10 cellular contexts compared by ENCODE assay signal in the genomic region with DNA sequence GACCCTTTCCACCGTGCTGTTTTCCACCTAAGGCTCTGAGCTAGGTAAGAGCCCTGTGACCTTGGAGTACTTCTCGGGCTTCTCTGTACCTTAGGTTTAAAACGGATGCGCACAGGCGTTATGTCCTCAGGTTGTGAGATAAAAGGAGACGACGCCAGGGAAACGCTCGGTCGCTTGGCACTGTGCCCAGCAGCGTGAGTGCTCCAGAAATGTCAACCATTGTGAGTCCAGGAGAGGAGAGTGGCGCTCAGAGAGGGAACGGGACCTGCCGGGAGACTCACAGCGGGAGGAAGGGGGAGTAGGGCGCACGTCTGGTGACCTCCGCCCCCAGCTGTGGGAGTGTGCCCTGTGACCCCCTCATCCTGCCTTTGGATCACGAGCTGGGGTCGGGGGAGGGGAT. TPM values are rescaled to one million over a fixed set of nuclear protein-coding genes. Genes with fewer than 3 reads are reported as not detected.
DNase-seq lines count a peak whose midpoint lies in the region; ATAC-seq and TF ChIP-seq lines count a peak whose summit lies in the region.
"Had no signal": no experiment of that assay in that cellular context is flagged by ENCODE, and none has a peak within 500 bp of the region (broad histone marks: within the 10 kb centered on the region; RNA-seq: fewer than 3 reads in every experiment).

No MANE protein-coding gene starts in this region.

- H3K9me3 ChIP-seq in HCT116 (ENCODE audit: control insufficient read depth in 1 of 2, insufficient read depth in 1 of 2, low read depth in 1 of 2, low read length in 2 of 2) (no peaks in the 10 kb centered on the region), left lung (peaks cover 0 to 12% of the 10 kb centered on the region in 2 donors)

- peaks cover 36% of the 10 kb centered on the region for H3K27me3 Mint-ChIP-seq in progenitor cell of endocrine pancreas
- peaks cover 3 to 15% (median 13%) of the 10 kb centered on the region in 3 donors for H3K27me3 Mint-ChIP-seq in immature natural killer cell (ENCODE audit: low read depth in 3 of 3)

- TF ChIP-seq RAD21 in HCT116 (IDR thresholded peaks at IDR 0.05; ENCODE audit: low read depth), result no peak

- no peak for TF ChIP-seq POLR2A in HCT116 (IDR thresholded peaks at IDR 0.05; ENCODE audit: borderline replicate concordance, extremely low read depth, insufficient read depth, insufficient read length)

- H3K27me3 ChIP-seq in HCT116 (ENCODE audit: insufficient read depth, low read length), result no peaks in the 10 kb centered on the region
- peaks cover 27 to 68% of the 10 kb centered on the region in 2 donors for H3K27me3 ChIP-seq in left lung

- H3K36me3 Mint-ChIP-seq in progenitor cell of endocrine pancreas (ENCODE audit: insufficient read depth), result peaks cover 1% of the 10 kb centered on the region
- H3K36me3 Mint-ChIP-seq in immature natural killer cell, result peaks cover 0 to 5% (median 4%) of the 10 kb centered on the region in 3 donors

- H3K4me3 Mint-ChIP-seq in progenitor cell of endocrine pancreas (ENCODE audit: low read depth) (peak overlapping the region; percentile 79), immature natural killer cell (no peak overlapping the region)
- H3K4me3 Mint-ChIP-seq: activated T-helper 1 cell treated with anti-CD3 and anti-CD28 coated beads, Interleukin-12 subunit alpha, Interleukin-12 subunit beta, Interleukin-2, Interleukin-4 antibody, amounts not matched to agents 30 ng/mL and 10 ng/mL and 1 ng/mL, durations not matched to agents 14 hours and 24 hours and 36 hours had no signal

- TF ChIP-seq CTCF in HCT116 (IDR thresholded peaks at IDR 0.05 in 2 of 3, conservative IDR thresholded peaks at IDR 0.05 in 1 of 3; ENCODE audit: borderline replicate concordance in 1 of 3, insufficient read depth in 1 of 3, low read depth in 2 of 3, low read length in 2 of 3) (no peak), fibroblast of pulmonary artery (IDR thresholded peaks at IDR 0.05; ENCODE audit: low read length, missing control alignments) (no peak), progenitor cell of endocrine pancreas (IDR thresholded peaks at IDR 0.05; ENCODE audit: unreplicated experiment) (no peak), left lung (IDR thresholded peaks at IDR 0.05) (no peak)

- H3K4me2 ChIP-seq in HCT116 (ENCODE audit: low read length), result no peak overlapping the region

- H3K79me2 ChIP-seq in HCT116 (ENCODE audit: insufficient read depth, low read length), result no peaks in the 10 kb centered on the region

- CTCF ChIA-PET in HCT116 (lab: Charles Lee), result no interaction called here

- peaks cover 8% of the 10 kb centered on the region for H3K4me1 Mint-ChIP-seq in progenitor cell of endocrine pancreas (ENCODE audit: low read depth)
- no peaks in the 10 kb centered on the region for H3K4me1 Mint-ChIP-seq in immature natural killer cell

- no TSS peak for BruUV-seq in HCT116 (replicated peaks; lab: Mats Ljungman, UMichigan)

- RAD21 ChIA-PET in HCT116 (lab: Charles Lee; ENCODE audit: low non-redundant PET in 1 of 2, low total read pairs in 2 of 2, uncharacterized antibody in 2 of 2, unreplicated experiment in 2 of 2), result no interaction called here

- H2AFZ ChIP-seq in HCT116 (ENCODE audit: low read depth, low read length, poor library complexity, severe bottlenecking), result no peak overlapping the region

- peaks cover 10% of the 10 kb centered on the region for H3K9me3 Mint-ChIP-seq in progenitor cell of endocrine pancreas (ENCODE audit: low read depth)
- H3K9me3 Mint-ChIP-seq in immature natural killer cell, result peaks cover 0 to 5% (median 1%) of the 10 kb centered on the region in 6 donors

- H3K4me1 ChIP-seq in HCT116 (ENCODE audit: control insufficient read depth in 1 of 2, insufficient read depth in 2 of 2, low read length in 2 of 2) (no peaks in the 10 kb centered on the region), left lung (no peaks in the 10 kb centered on the region)

- H3K4me3 ChIP-seq in HCT116 (replicated peaks in 1 of 2; ENCODE audit: low read depth in 1 of 2, low read length in 2 of 2), result no peak overlapping the region
- no peak overlapping the region for H3K4me3 ChIP-seq in fibroblast of pulmonary artery (replicated peaks; ENCODE audit: low read depth, low read length)
- H3K4me3 ChIP-seq in left lung, result no peak overlapping the region

- POLR2A ChIA-PET in HCT116 (lab: Charles Lee), result no interaction called here

- DNase-seq in HCT116 (ENCODE audit: low read depth, low spot score) (no peak), NCI-H69 (lab: John Stamatoyannopoulos, UW) (peak; percentile 82), fibroblast of pulmonary artery (ENCODE audit: low read depth) (peak; percentile 10), progenitor cell of endocrine pancreas (ENCODE audit: low spot score, unreplicated experiment) (no peak), NCI-H187 treated with DMSO at 0.1 percent for 48 hours (lab: John Stamatoyannopoulos, UW) (no peak), left lung (no peak), immature natural killer cell (no peak)
- DNase-seq: NCI-H187 had no signal

- H3K27ac ChIP-seq in HCT116 (ENCODE audit: low read depth, low read length), result no peak overlapping the region
- no peak overlapping the region for H3K27ac ChIP-seq in left lung

- intact Hi-C loops in HCT116 (cut with micrococcal nuclease), result no loop called here
- intact Hi-C loops in left lung (cut with DNase I), result no loop called here

- peak overlapping the region; percentile 81 for H3K27ac Mint-ChIP-seq in progenitor cell of endocrine pancreas
- no peak overlapping the region for H3K27ac Mint-ChIP-seq in immature natural killer cell
- H3K27ac Mint-ChIP-seq: activated T-helper 1 cell treated with anti-CD3 and anti-CD28 coated beads, Interleukin-12 subunit alpha, Interleukin-12 subunit beta, Interleukin-2, Interleukin-4 antibody, amounts not matched to agents 30 ng/mL and 10 ng/mL and 1 ng/mL, durations not matched to agents 14 hours and 24 hours and 36 hours had no signal

- ATAC-seq in HCT116 (no peak), left lung (no peak)

- H3K36me3 ChIP-seq in HCT116 (ENCODE audit: control insufficient read depth in 1 of 2, insufficient read depth in 2 of 2, low read length in 2 of 2), result no peaks in the 10 kb centered on the region
- no peaks in the 10 kb centered on the region for H3K36me3 ChIP-seq in left lung

- H4K20me1 ChIP-seq in HCT116 (ENCODE audit: insufficient read depth), result no peaks in the 10 kb centered on the region

- H3K9ac ChIP-seq in HCT116 (ENCODE audit: low read length), result no peak overlapping the region

- H3K9me2 ChIP-seq in HCT116 (ENCODE audit: insufficient read depth), result no peaks in the 10 kb centered on the region

TF ChIP-seq in HCT116, 20 proteins besides CTCF, POLR2A, EP300 and RAD21:
- TF ChIP-seq, protein P1, sequence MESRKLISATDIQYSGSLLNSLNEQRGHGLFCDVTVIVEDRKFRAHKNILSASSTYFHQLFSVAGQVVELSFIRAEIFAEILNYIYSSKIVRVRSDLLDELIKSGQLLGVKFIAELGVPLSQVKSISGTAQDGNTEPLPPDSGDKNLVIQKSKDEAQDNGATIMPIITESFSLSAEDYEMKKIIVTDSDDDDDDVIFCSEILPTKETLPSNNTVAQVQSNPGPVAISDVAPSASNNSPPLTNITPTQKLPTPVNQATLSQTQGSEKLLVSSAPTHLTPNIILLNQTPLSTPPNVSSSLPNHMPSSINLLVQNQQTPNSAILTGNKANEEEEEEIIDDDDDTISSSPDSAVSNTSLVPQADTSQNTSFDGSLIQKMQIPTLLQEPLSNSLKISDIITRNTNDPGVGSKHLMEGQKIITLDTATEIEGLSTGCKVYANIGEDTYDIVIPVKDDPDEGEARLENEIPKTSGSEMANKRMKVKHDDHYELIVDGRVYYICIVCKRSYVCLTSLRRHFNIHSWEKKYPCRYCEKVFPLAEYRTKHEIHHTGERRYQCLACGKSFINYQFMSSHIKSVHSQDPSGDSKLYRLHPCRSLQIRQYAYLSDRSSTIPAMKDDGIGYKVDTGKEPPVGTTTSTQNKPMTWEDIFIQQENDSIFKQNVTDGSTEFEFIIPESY (IDR thresholded peaks at IDR 0.05; ENCODE audit: extremely low read depth, insufficient replicate concordance, low read length), result no peak
- TF ChIP-seq TCF7L2 (IDR thresholded peaks at IDR 0.05; ENCODE audit: borderline replicate concordance, extremely low read depth, insufficient read depth, insufficient read length), result peak; percentile 78

RNA-seq across cellular contexts. Expression of a gene that starts 33.8 kb away (rescaled TPM):
- total RNA-seq in HCT116 (2021; ENCODE audit: unreplicated experiment), result not detected
- not detected in 2 replicates for polyA plus RNA-seq in HCT116 (2012)
- not detected in 2 replicates for total RNA-seq in progenitor cell of endocrine pancreas
- total RNA-seq in left lung, result not detected
- not detected for polyA plus RNA-seq in immature natural killer cell
- total RNA-seq: activated T-helper 1 cell treated with anti-CD3 and anti-CD28 coated beads, Interleukin-12 subunit alpha, Interleukin-12 subunit beta, Interleukin-2, Interleukin-4 antibody, amounts not matched to agents 30 ng/mL and 10 ng/mL and 1 ng/mL, durations not matched to agents 14 hours and 24 hours and 36 hours; kidney epithelial cell had no signal

RNA-seq across cellular contexts. Expression of a gene that starts 56.4 kb away (rescaled TPM):
- total RNA-seq in HCT116 (2021; ENCODE audit: unreplicated experiment) (80.8 TPM), progenitor cell of endocrine pancreas (12.0 and 13.8 TPM in 2 replicates), left lung (10 to 100 TPM; 24.7 to 40.9 TPM)
- polyA plus RNA-seq in HCT116 (2012), result 94.4 and 105 TPM in 2 replicates
- polyA plus RNA-seq in immature natural killer cell, result 10 to 100 TPM; 23.1 to 44.6 (median 31.0) TPM

RNA-seq across cellular contexts. Expression of a gene that starts 58.9 kb away (rescaled TPM):
- total RNA-seq in HCT116 (2021; ENCODE audit: unreplicated experiment), result 10.2 TPM
- polyA plus RNA-seq in HCT116 (2012), result 9.6 TPM in 2 replicates
- 0.38 and 0.44 TPM in 2 replicates for total RNA-seq in progenitor cell of endocrine pancreas
- 1 to 10 TPM; 1.6 to 2.7 TPM for total RNA-seq in left lung
- polyA plus RNA-seq in immature natural killer cell, result not detected
- total RNA-seq: activated T-helper 1 cell treated with anti-CD3 and anti-CD28 coated beads, Interleukin-12 subunit alpha, Interleukin-12 subunit beta, Interleukin-2, Interleukin-4 antibody, amounts not matched to agents 30 ng/mL and 10 ng/mL and 1 ng/mL, durations not matched to agents 14 hours and 24 hours and 36 hours had no signal

Comparison
In these comparisons a context has a peak if more than half of its experiments do, and no peak if none do; other contexts are left out.
1. DNase-seq: peak in NCI-H69 (single experiment) and fibroblast of pulmonary artery (single experiment); none in HCT116 (single experiment), progenitor cell of endocrine pancreas (single experiment), NCI-H187 treated with DMSO at 0.1 percent for 48 hours (single experiment), left lung (0 of 2) and immature natural killer cell (0 of 3).